ENCODE assay signal across 1 cellular context in genomic region chr6:27591660-27592059, GRCh38.
TF ChIP-seq lines count a peak whose summit lies in the region.

No MANE protein-coding gene starts in this region.

TF ChIP-seq in HepG2, 621 proteins besides CTCF, POLR2A, EP300 and RAD21 (continued from another document and continues in another):
- TF ChIP-seq ZNF512B (CRISPR knock-in tag; IDR thresholded peaks at IDR 0.05; ENCODE audit: borderline replicate concordance) (no peak), HMGA1 (CRISPR knock-in tag; conservative IDR thresholded peaks at IDR 0.05) (no peak), ZNF629 (CRISPR knock-in tag; conservative IDR thresholded peaks at IDR 0.05) (0 out of 2 replicates have a peak, but pooled peaks have one; percentile 34), FOXO1 (CRISPR knock-in tag; IDR thresholded peaks at IDR 0.05) (no peak), AHDC1 (CRISPR knock-in tag; IDR thresholded peaks at IDR 0.05; ENCODE audit: borderline replicate concordance) (no peak), POLR2AphosphoS2 (IDR thresholded peaks at IDR 0.05; ENCODE audit: low read depth, low read length) (no peak), ZNF333 (CRISPR knock-in tag; IDR thresholded peaks at IDR 0.05; ENCODE audit: borderline replicate concordance) (no peak), ZNF772 (CRISPR knock-in tag; IDR thresholded peaks at IDR 0.05) (no peak), ZNF17 (CRISPR knock-in tag; IDR thresholded peaks at IDR 0.05) (no peak), FOXM1 (CRISPR knock-in tag; IDR thresholded peaks at IDR 0.05) (no peak), FOSL1 (CRISPR knock-in tag; IDR thresholded peaks at IDR 0.05; ENCODE audit: borderline replicate concordance) (no peak), NR2F6 (IDR thresholded peaks at IDR 0.05) (no peak), NR2F6 (CRISPR knock-in tag; IDR thresholded peaks at IDR 0.05) (peak; percentile 17; the same call in 1 of the 2 replicates), KLF13 (CRISPR knock-in tag; IDR thresholded peaks at IDR 0.05) (no peak), PHF8 (CRISPR knock-in tag; IDR thresholded peaks at IDR 0.05) (no peak; the same call in 1 of the 2 replicates), ZGPAT (CRISPR knock-in tag; IDR thresholded peaks at IDR 0.05) (peak; percentile 53), MZF1 (CRISPR knock-in tag; IDR thresholded peaks at IDR 0.05; ENCODE audit: borderline replicate concordance) (no peak), ZNF383 (CRISPR knock-in tag; IDR thresholded peaks at IDR 0.05; ENCODE audit: borderline replicate concordance) (no peak), SMARCC2 (IDR thresholded peaks at IDR 0.05) (no peak), DBP (CRISPR knock-in tag; IDR thresholded peaks at IDR 0.05; ENCODE audit: not compliant biosample characterization) (no peak), ZNF562 (CRISPR knock-in tag; IDR thresholded peaks at IDR 0.05; ENCODE audit: borderline replicate concordance) (no peak), ZNF367 (CRISPR knock-in tag; IDR thresholded peaks at IDR 0.05; ENCODE audit: borderline replicate concordance) (no peak), MAFF (IDR thresholded peaks at IDR 0.05; ENCODE audit: low read depth, low read length) (no peak), XRCC5 (optimal IDR thresholded peaks at IDR 0.05; ENCODE audit: low read length) (no peak), ZNF263 (CRISPR knock-in tag; IDR thresholded peaks at IDR 0.05) (no peak), THAP11 (CRISPR knock-in tag; IDR thresholded peaks at IDR 0.05) (peak; percentile 58; the same call in 1 of the 2 replicates), PHF5A (CRISPR knock-in tag; IDR thresholded peaks at IDR 0.05; ENCODE audit: low read depth, unreplicated experiment) (peak; percentile 29), ZNF496 (CRISPR knock-in tag; IDR thresholded peaks at IDR 0.05; ENCODE audit: insufficient replicate concordance) (no peak), GLI4 (CRISPR knock-in tag; IDR thresholded peaks at IDR 0.05; ENCODE audit: borderline replicate concordance) (no peak), PAWR (CRISPR knock-in tag; IDR thresholded peaks at IDR 0.05; ENCODE audit: borderline replicate concordance) (no peak), LBX2 (CRISPR knock-in tag; IDR thresholded peaks at IDR 0.05; ENCODE audit: borderline replicate concordance) (no peak), NFAT5 (CRISPR knock-in tag; IDR thresholded peaks at IDR 0.05) (no peak), SNAPC4 (CRISPR knock-in tag; IDR thresholded peaks at IDR 0.05) (no peak), ZNF777 (CRISPR knock-in tag; IDR thresholded peaks at IDR 0.05) (no peak), RORA (CRISPR knock-in tag; IDR thresholded peaks at IDR 0.05) (no peak), TRIM24 (CRISPR knock-in tag; IDR thresholded peaks at IDR 0.05) (no peak), ZNF205 (CRISPR knock-in tag; IDR thresholded peaks at IDR 0.05) (peak; percentile 54; the same call in 1 of the 2 replicates), GLMP (CRISPR knock-in tag; IDR thresholded peaks at IDR 0.05; ENCODE audit: borderline replicate concordance) (no peak), ZNF160 (CRISPR knock-in tag; IDR thresholded peaks at IDR 0.05) (no peak)
